ENCODE assay signal across 17 cellular contexts in the genomic region with DNA sequence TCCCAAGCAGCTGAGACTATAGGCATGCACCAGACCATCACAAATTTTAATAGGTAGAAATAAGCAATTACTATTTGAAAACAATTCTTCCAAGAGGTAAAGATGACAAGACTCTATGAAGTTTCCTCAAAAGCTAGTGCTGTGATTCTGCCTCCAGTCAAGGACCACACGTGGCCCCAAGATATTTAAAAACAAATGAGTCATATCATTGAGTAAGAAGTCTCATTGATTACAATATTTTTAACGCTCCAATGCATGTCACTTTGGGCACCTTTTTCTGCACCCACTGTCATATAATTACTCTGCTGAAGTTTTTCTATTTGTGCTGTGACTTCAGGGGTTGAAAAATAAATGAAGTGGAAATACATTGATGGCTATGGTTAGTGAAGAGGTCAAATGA.
"Had no signal": no experiment of that assay in that cellular context is flagged by ENCODE, and none has a peak within 500 bp of the region (broad histone marks: within the 10 kb centered on the region; RNA-seq: fewer than 3 reads in every experiment).

No MANE protein-coding gene starts in this region.

- DNase-seq: activated naive CD4-positive, alpha-beta T cell treated with Interleukin-2 at 50 U/mL for 16 hours; activated naive CD8-positive, alpha-beta T cell treated with anti-CD3 and anti-CD28 coated beads, Interleukin-2, amount 50 U/mL, for 24 hours; endodermal cell; left lung; mammary epithelial cell; naive B cell; sigmoid colon; stimulated activated CD4-positive, alpha-beta T cell treated with anti-CD3 and anti-CD28 coated beads, Interleukin-2, amount 100 ng/mL, for 24 hours; stomach; testis; upper lobe of left lung had no signal

- H3K4me1 Mint-ChIP-seq: activated naive CD8-positive, alpha-beta T cell treated with anti-CD3 and anti-CD28 coated beads, Interleukin-2, amount 50 U/mL, for 24 hours; activated T-helper 17 cell treated with anti-CD3 and anti-CD28 coated beads, Interleukin-2, amount 50 U/mL, for 72 hours; endodermal cell; naive B cell had no signal

- H3K4me1 ChIP-seq: ascending aorta, left lung, neural progenitor cell, sigmoid colon, stomach, testis, upper lobe of left lung had no signal

- FAIRE-seq: keratinocyte had no signal

- H3K27me3 Mint-ChIP-seq: activated naive CD8-positive, alpha-beta T cell treated with anti-CD3 and anti-CD28 coated beads, Interleukin-2, amount 50 U/mL, for 24 hours; activated T-helper 17 cell treated with anti-CD3 and anti-CD28 coated beads, Interleukin-2, amount 50 U/mL, for 72 hours; naive B cell had no signal

- ATAC-seq: activated CD4-positive, CD25-positive, alpha-beta regulatory T cell treated with anti-CD3 and anti-CD28 coated beads, Interleukin-2, amount 50 U/mL, for 24 hours; activated naive CD8-positive, alpha-beta T cell treated with anti-CD3 and anti-CD28 coated beads, Interleukin-2, amount 50 U/mL, for 24 hours; activated T-helper 17 cell treated with anti-CD3 and anti-CD28 coated beads, Interleukin-2, amount 50 U/mL, for 72 hours; left lung had no signal

- H2AFZ ChIP-seq: hepatocyte, neural progenitor cell had no signal

- H3K4me2 ChIP-seq: hepatocyte, neural progenitor cell had no signal

- H3K36me3 Mint-ChIP-seq: naive B cell, neural progenitor cell had no signal

- H3K27ac Mint-ChIP-seq: activated naive CD8-positive, alpha-beta T cell treated with anti-CD3 and anti-CD28 coated beads, Interleukin-2, amount 50 U/mL, for 24 hours; activated T-helper 17 cell treated with anti-CD3 and anti-CD28 coated beads, Interleukin-2, amount 50 U/mL, for 72 hours; endodermal cell; naive B cell; neural progenitor cell had no signal

- H3K27ac ChIP-seq: ascending aorta, hepatocyte, left lung, neural progenitor cell, sigmoid colon, stomach, testis, upper lobe of left lung had no signal

- H3K4me3 ChIP-seq: ascending aorta, hepatocyte, left lung, neural progenitor cell, sigmoid colon, stomach, testis, upper lobe of left lung had no signal

- H3K9me3 ChIP-seq: ascending aorta, left lung, sigmoid colon, testis, upper lobe of left lung had no signal

- H3K27me3 ChIP-seq: ascending aorta, hepatocyte, left lung, neural progenitor cell, sigmoid colon, stomach, testis, upper lobe of left lung had no signal

- H3K36me3 ChIP-seq: ascending aorta, left lung, neural progenitor cell, sigmoid colon, stomach, upper lobe of left lung had no signal

- H3K79me2 ChIP-seq: hepatocyte had no signal

- H3K9ac ChIP-seq: neural progenitor cell had no signal

- H3K9me3 Mint-ChIP-seq: activated naive CD8-positive, alpha-beta T cell treated with anti-CD3 and anti-CD28 coated beads, Interleukin-2, amount 50 U/mL, for 24 hours; endodermal cell; neural progenitor cell had no signal

- H3K4me3 Mint-ChIP-seq: activated naive CD8-positive, alpha-beta T cell treated with anti-CD3 and anti-CD28 coated beads, Interleukin-2, amount 50 U/mL, for 24 hours; activated T-helper 17 cell treated with anti-CD3 and anti-CD28 coated beads, Interleukin-2, amount 50 U/mL, for 72 hours; endodermal cell; naive B cell; neural progenitor cell had no signal
